In genomic region chr5:154296525-154297159, GRCh38 we compare ENCODE assay signal across 1 cellular context.
TF ChIP-seq lines count a peak whose summit lies in the region.

No MANE protein-coding gene starts in this region.

TF ChIP-seq in GM12878, 131 proteins besides CTCF, POLR2A, EP300 and RAD21 (continued from another document):
- TF ChIP-seq CUX1 (IDR thresholded peaks at IDR 0.05; ENCODE audit: insufficient replicate concordance, low read depth, low read length), result no peak
- TF ChIP-seq POU2F2 (IDR thresholded peaks at IDR 0.05; ENCODE audit: borderline replicate concordance, low read depth, low read length), result no peak
- no peak for TF ChIP-seq CREM (IDR thresholded peaks at IDR 0.05; ENCODE audit: low read depth)
- TF ChIP-seq HCFC1 (IDR thresholded peaks at IDR 0.05; ENCODE audit: low read length), result no peak
- no peak for TF ChIP-seq NKRF (conservative IDR thresholded peaks at IDR 0.05)
- TF ChIP-seq ZSCAN29 (IDR thresholded peaks at IDR 0.05), result no peak
- TF ChIP-seq CEBPZ (IDR thresholded peaks at IDR 0.05; ENCODE audit: low read depth, low read length), result no peak
- TF ChIP-seq SUPT20H (IDR thresholded peaks at IDR 0.05; ENCODE audit: borderline replicate concordance, control insufficient read depth, low read depth, low read length), result no peak
- no peak for TF ChIP-seq IRF3 (IDR thresholded peaks at IDR 0.05)
